In genomic region chr5:51226420-51226735, GRCh38 we compare ENCODE assay signal across 2 cellular contexts.
TF ChIP-seq lines count a peak whose summit lies in the region.

No MANE protein-coding gene starts in this region.

TF ChIP-seq in SK-N-SH, 30 proteins besides CTCF, POLR2A, EP300 and RAD21 (continued from another document):
- TF ChIP-seq CHD2 (IDR thresholded peaks at IDR 0.05; ENCODE audit: low read length, partially characterized antibody): no peak
- no peak for TF ChIP-seq IRF3 (IDR thresholded peaks at IDR 0.05; ENCODE audit: low read depth, low read length)

TF ChIP-seq in HepG2, 621 proteins besides CTCF, POLR2A, EP300 and RAD21 (continued from another document):
- TF ChIP-seq BRD4 (CRISPR knock-in tag; IDR thresholded peaks at IDR 0.05): no peak
- no peak for TF ChIP-seq XRCC5 (optimal IDR thresholded peaks at IDR 0.05; ENCODE audit: low read length)
- TF ChIP-seq ZNF230 (CRISPR knock-in tag; IDR thresholded peaks at IDR 0.05): no peak
- no peak for TF ChIP-seq HDAC6 (IDR thresholded peaks at IDR 0.05; ENCODE audit: low read depth, low read length)
- no peak for TF ChIP-seq ARNT2 (CRISPR knock-in tag; IDR thresholded peaks at IDR 0.05; ENCODE audit: low read depth)
- TF ChIP-seq YEATS2 (CRISPR knock-in tag; IDR thresholded peaks at IDR 0.05; ENCODE audit: borderline replicate concordance): no peak
- TF ChIP-seq ZNF138 (CRISPR knock-in tag; IDR thresholded peaks at IDR 0.05; ENCODE audit: low read depth): no peak
- TF ChIP-seq MEF2D (CRISPR knock-in tag; IDR thresholded peaks at IDR 0.05): no peak
- TF ChIP-seq MED8 (CRISPR knock-in tag; IDR thresholded peaks at IDR 0.05; ENCODE audit: insufficient replicate concordance): no peak
- TF ChIP-seq ZNF530 (CRISPR knock-in tag; IDR thresholded peaks at IDR 0.05; ENCODE audit: low read depth): no peak
